In the genomic region with DNA sequence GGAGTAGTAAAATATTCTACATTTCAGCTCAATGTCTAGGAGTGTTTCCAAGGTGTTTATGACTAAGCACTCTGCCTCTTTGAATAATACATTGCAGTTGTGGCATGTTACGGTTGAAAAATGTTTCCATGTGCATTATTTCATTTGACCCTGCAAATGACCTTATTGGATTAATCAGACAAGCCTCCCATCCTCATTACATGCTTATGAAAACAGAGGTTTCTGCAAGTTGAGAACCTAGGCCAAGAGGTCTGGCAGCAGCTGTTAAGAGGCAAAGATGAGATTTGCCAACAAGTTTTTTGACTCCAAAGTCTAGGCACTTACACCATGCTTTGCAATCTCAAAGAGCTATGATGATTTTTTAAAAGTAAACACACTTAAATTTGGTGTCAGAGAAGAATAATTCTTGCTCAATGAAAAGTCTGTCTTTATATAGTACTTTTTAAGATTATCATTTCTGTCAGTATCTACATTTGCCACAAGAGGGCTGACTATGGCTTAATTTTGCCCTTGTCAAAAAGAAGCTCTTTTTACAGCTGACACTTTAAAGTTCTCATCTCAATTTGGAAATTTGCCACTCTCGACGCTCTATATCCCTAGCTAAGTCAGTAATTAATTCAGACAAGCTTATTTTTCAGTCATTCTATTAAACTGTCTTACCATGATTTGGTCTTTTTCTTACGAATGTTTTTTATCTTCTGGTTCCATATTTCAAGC, we compare ENCODE assay signal across 10 cellular contexts.
DNase-seq lines count a peak whose midpoint lies in the region; ATAC-seq and TF ChIP-seq lines count a peak whose summit lies in the region.
"Had no signal": no experiment of that assay in that cellular context is flagged by ENCODE, and none has a peak within 500 bp of the region (broad histone marks: within the 10 kb centered on the region; RNA-seq: fewer than 3 reads in every experiment).

No MANE protein-coding gene starts in this region.

- DNase-seq in NCI-H510A treated with DMSO at 0.1 percent for 48 hours (lab: John Stamatoyannopoulos, UW), result peak; percentile 51
- no peak for DNase-seq in NCI-H510A (lab: John Stamatoyannopoulos, UW)
- DNase-seq in NB4 (ENCODE audit: low read depth), result peak; percentile 40
- no peak for DNase-seq in mammary epithelial cell
- peak; percentile 24 for DNase-seq in pons (ENCODE audit: low spot score)
- DNase-seq in inferior parietal cortex (ENCODE audit: extremely low spot score), result no peak
- no peak for DNase-seq in DMS79 (lab: John Stamatoyannopoulos, UW)
- DNase-seq: CD8-positive, alpha-beta memory T cell had no signal

- dilution Hi-C loops in mammary epithelial cell (cut with HindIII; ENCODE audit: low sequenced_read_pairs), result no loop called here

- CTCF ChIA-PET in mammary epithelial cell (lab: Charles Lee; ENCODE audit: low non-redundant PET), result interaction anchor here (0.5 to 0.7 kb wide), 8 partner anchors 14 to 1564 kb away, joined by 3 to 9 read pairs (median 4); a partner anchor contains a TSS

- no peaks in the 10 kb centered on the region for H4K20me1 ChIP-seq in mammary epithelial cell (ENCODE audit: insufficient read depth, low read length)

- intact Hi-C loops in mammary epithelial cell (cut with micrococcal nuclease), result no loop called here

- 33% methylated on average over 4 of the region's 4 CpGs for WGBS in mammary epithelial cell (ENCODE audit: low coverage, missing lambda C conversion rate)

- H3K27ac ChIP-seq in mammary epithelial cell (ENCODE audit: insufficient read depth, low read depth, low read length), result no peak overlapping the region

- peak; percentile 24 for TF ChIP-seq CTCF in NB4 (IDR thresholded peaks at IDR 0.05; ENCODE audit: low read depth, low read length)
- TF ChIP-seq CTCF in mammary epithelial cell (conservative IDR thresholded peaks at IDR 0.05 in 1 of 2, IDR thresholded peaks at IDR 0.05 in 1 of 2; ENCODE audit: extremely low read depth in 1 of 2, insufficient read depth in 1 of 2, low read depth in 1 of 2, low read length in 2 of 2), result peak; percentile 28 to 50

- H3K27me3 ChIP-seq in mammary epithelial cell (ENCODE audit: insufficient read depth, low read length), result peaks cover 3% of the 10 kb centered on the region

- no TSS peak for BruUV-seq in mammary epithelial cell (replicated peaks; lab: Mats Ljungman, UMichigan)

- no peak for TF ChIP-seq POLR2A in NB4 (IDR thresholded peaks at IDR 0.05; ENCODE audit: extremely low read depth, insufficient read length)
- no peak for TF ChIP-seq POLR2A in GM18505 (IDR thresholded peaks at IDR 0.05; ENCODE audit: borderline replicate concordance, extremely low read depth, insufficient read depth, insufficient read length)

- in situ Hi-C loops in mammary epithelial cell (cut with MboI; ENCODE audit: low sequenced_read_pairs in 2 of 2), result no loop called here

- no peaks in the 10 kb centered on the region for H3K79me2 ChIP-seq in mammary epithelial cell (ENCODE audit: insufficient read depth, low read length)

- no peak for ATAC-seq in GM18505 (IDR thresholded peaks at IDR 0.05; ENCODE audit: unreplicated experiment)
- ATAC-seq: WTC11 had no signal

- no peaks in the 10 kb centered on the region for H3K4me1 ChIP-seq in mammary epithelial cell (ENCODE audit: insufficient read depth, low read length)

- H3K9me3 ChIP-seq in mammary epithelial cell (replicated peaks; ENCODE audit: insufficient read depth, low read length), result no peaks in the 10 kb centered on the region

- no peak overlapping the region for H2AFZ ChIP-seq in mammary epithelial cell (ENCODE audit: low read depth, low read length)

- H3K4me2 ChIP-seq in mammary epithelial cell (ENCODE audit: insufficient read depth, low read depth, low read length), result no peak overlapping the region

- H3K36me3 ChIP-seq in mammary epithelial cell (ENCODE audit: insufficient read depth, low read length), result no peaks in the 10 kb centered on the region

- H3K4me3 ChIP-seq in NB4 (ENCODE audit: low read depth, low read length) (no peak overlapping the region), mammary epithelial cell (replicated peaks in 1 of 3; ENCODE audit: insufficient read depth in 1 of 3, low read depth in 2 of 3, low read length in 3 of 3) (no peak overlapping the region)

- H3K9ac ChIP-seq in mammary epithelial cell (ENCODE audit: insufficient read depth, low read length), result no peak overlapping the region

Comparison
In these comparisons a context has a peak if more than half of its experiments do, and no peak if none do; other contexts are left out.
1. DNase-seq: peak in NCI-H510A treated with DMSO at 0.1 percent for 48 hours (single experiment), NB4 (single experiment) and pons (single experiment); none in NCI-H510A (single experiment), mammary epithelial cell (single experiment), inferior parietal cortex (single experiment) and DMS79 (single experiment).